ENCODE assay signal across 1 cellular context in genomic region chr16:69859105-69859969, GRCh38.
A peak's percentile ranks its signal among the peaks of the same experiment; 100 is the strongest.
TF ChIP-seq lines count a peak whose summit lies in the region.

No MANE protein-coding gene starts in this region.

TF ChIP-seq in HepG2, 621 proteins besides CTCF, POLR2A, EP300 and RAD21 (continued from another document):
- TF ChIP-seq PRPF4 (IDR thresholded peaks at IDR 0.05; ENCODE audit: low read depth, low read length, poor library complexity, severe bottlenecking) (no peak), DDIT3 (CRISPR knock-in tag; IDR thresholded peaks at IDR 0.05) (no peak), DNMT3B (CRISPR knock-in tag; conservative IDR thresholded peaks at IDR 0.05) (no peak), ZNF484 (CRISPR knock-in tag; IDR thresholded peaks at IDR 0.05; ENCODE audit: borderline replicate concordance, low read depth) (no peak), SUZ12 (IDR thresholded peaks at IDR 0.05; ENCODE audit: low read depth, low read length) (no peak), KDM6A (CRISPR knock-in tag; IDR thresholded peaks at IDR 0.05; ENCODE audit: low read depth) (no peak; the same call in none of the 2 replicates), ZSCAN29 (CRISPR knock-in tag; conservative IDR thresholded peaks at IDR 0.05) (0 out of 2 replicates have a peak, but pooled peaks have one; percentile 47), TRAFD1 (CRISPR knock-in tag; IDR thresholded peaks at IDR 0.05; ENCODE audit: borderline replicate concordance) (no peak), PAF1 (CRISPR knock-in tag; IDR thresholded peaks at IDR 0.05) (no peak), CSRNP2 (CRISPR knock-in tag; conservative IDR thresholded peaks at IDR 0.05; ENCODE audit: low read depth) (no peak), ZNF841 (CRISPR knock-in tag; IDR thresholded peaks at IDR 0.05; ENCODE audit: borderline replicate concordance) (no peak), MYC (CRISPR knock-in tag; IDR thresholded peaks at IDR 0.05; ENCODE audit: borderline replicate concordance) (peak; percentile 45; the same call in 1 of the 2 replicates), ZNF619 (CRISPR knock-in tag; IDR thresholded peaks at IDR 0.05) (no peak), KLF6 (CRISPR knock-in tag; IDR thresholded peaks at IDR 0.05) (no peak), RBM22 (optimal IDR thresholded peaks at IDR 0.05; ENCODE audit: low read length) (no peak), ZNF362 (CRISPR knock-in tag; IDR thresholded peaks at IDR 0.05; ENCODE audit: borderline replicate concordance) (peak; percentile 36; the same call in 1 of the 2 replicates), FUBP1 (CRISPR knock-in tag; IDR thresholded peaks at IDR 0.05; ENCODE audit: borderline replicate concordance) (no peak), MYNN (CRISPR knock-in tag; IDR thresholded peaks at IDR 0.05; ENCODE audit: low read depth) (no peak), REL (CRISPR knock-in tag; conservative IDR thresholded peaks at IDR 0.05) (no peak), TBL1XR1 (IDR thresholded peaks at IDR 0.05; ENCODE audit: borderline replicate concordance, low read length, partially characterized antibody) (peak; percentile 99), ZNF501 (CRISPR knock-in tag; IDR thresholded peaks at IDR 0.05) (peak; percentile 53; the same call in 1 of the 2 replicates), ZBTB1 (CRISPR knock-in tag; IDR thresholded peaks at IDR 0.05; ENCODE audit: borderline replicate concordance) (no peak), ZNF230 (CRISPR knock-in tag; IDR thresholded peaks at IDR 0.05) (no peak), MLXIP (CRISPR knock-in tag; IDR thresholded peaks at IDR 0.05; ENCODE audit: borderline replicate concordance) (no peak), ZNF225 (CRISPR knock-in tag; IDR thresholded peaks at IDR 0.05) (no peak), SMARCE1 (IDR thresholded peaks at IDR 0.05; ENCODE audit: borderline replicate concordance) (no peak), ZNF552 (CRISPR knock-in tag; IDR thresholded peaks at IDR 0.05; ENCODE audit: borderline replicate concordance) (no peak), ZMYM3 (CRISPR knock-in tag; IDR thresholded peaks at IDR 0.05) (peak; percentile 80)
- TF ChIP-seq, protein P1, sequence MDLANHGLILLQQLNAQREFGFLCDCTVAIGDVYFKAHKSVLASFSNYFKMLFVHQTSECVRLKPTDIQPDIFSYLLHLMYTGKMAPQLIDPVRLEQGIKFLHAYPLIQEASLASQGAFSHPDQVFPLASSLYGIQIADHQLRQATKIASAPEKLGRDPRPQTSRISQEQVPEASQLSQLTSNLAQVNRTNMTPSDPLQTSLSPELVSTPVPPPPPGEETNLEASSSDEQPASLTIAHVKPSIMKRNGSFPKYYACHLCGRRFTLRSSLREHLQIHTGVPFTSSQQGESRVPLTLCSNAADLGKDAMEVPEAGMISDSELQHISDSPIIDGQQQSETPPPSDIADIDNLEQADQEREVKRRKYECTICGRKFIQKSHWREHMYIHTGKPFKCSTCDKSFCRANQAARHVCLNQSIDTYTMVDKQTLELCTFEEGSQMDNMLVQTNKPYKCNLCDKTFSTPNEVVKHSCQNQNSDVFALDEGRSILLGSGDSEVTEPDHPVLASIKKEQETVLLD (CRISPR knock-in tag; IDR thresholded peaks at IDR 0.05; ENCODE audit: low read depth), result no peak
- TF ChIP-seq, protein P2, sequence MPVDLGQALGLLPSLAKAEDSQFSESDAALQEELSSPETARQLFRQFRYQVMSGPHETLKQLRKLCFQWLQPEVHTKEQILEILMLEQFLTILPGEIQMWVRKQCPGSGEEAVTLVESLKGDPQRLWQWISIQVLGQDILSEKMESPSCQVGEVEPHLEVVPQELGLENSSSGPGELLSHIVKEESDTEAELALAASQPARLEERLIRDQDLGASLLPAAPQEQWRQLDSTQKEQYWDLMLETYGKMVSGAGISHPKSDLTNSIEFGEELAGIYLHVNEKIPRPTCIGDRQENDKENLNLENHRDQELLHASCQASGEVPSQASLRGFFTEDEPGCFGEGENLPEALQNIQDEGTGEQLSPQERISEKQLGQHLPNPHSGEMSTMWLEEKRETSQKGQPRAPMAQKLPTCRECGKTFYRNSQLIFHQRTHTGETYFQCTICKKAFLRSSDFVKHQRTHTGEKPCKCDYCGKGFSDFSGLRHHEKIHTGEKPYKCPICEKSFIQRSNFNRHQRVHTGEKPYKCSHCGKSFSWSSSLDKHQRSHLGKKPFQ (CRISPR knock-in tag; IDR thresholded peaks at IDR 0.05; ENCODE audit: insufficient replicate concordance), result peak; percentile 90
